8 cellular contexts compared by ENCODE assay signal in the genomic region with DNA sequence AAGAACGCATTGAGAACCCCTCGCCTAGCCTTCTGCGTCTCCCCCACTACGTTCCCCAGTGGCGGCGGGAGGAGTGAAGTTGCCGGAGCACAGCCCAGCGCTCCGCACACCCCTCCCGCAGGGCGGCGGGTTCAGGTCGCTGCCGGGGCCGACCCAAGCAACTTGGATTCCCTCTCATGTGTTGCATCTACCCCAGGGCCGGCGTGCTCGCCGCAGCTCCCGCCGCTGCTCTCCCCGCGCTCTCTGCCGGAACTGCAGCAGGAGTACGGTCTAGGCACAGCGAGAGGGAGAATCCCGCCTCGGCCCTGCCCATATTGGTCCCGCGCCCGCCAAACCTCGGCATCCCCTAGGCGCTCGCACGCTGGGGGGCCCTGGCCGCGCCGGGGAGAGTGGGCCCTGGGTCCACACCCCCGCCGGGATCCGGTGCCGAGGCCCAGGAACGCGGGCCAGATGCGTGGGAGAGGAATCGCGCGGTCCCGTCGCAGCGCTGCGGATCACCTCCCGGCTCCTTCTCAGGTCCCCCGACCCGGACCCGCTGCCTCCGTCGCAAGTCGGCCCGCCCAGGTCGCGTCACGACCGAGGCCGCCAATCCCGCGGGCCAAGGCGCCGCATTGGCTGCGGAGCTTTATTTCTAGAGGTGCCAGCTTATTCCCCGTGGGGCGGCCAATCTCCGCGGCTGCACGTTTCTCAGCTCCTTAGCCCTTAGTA. TPM values are rescaled to one million over a fixed set of nuclear protein-coding genes. Genes with fewer than 3 reads are reported as not detected.
DNase-seq lines count a peak whose midpoint lies in the region; ATAC-seq and TF ChIP-seq lines count a peak whose summit lies in the region.

No MANE protein-coding gene starts in this region.

- H3K9me3 Mint-ChIP-seq in CD4-positive, alpha-beta memory T cell, result peaks cover 0 to 2% (median 0%) of the 10 kb centered on the region in 8 donors

- POLR2A ChIA-PET in CD4-positive, alpha-beta memory T cell (lab: Charles Lee; ENCODE audit: partially characterized antibody), result interaction anchor here (0.8 to 6.9 kb wide), 27 partner anchors 8 to 1000 kb away, joined by 3 to 189 read pairs (median 5); partner anchors contain the start of genes CROT, DBF4, DMTF1 and ELAPOR2

- no peaks in the 10 kb centered on the region for H3K36me3 ChIP-seq in CD4-positive, alpha-beta memory T cell (ENCODE audit: insufficient read depth, low read length)
- H3K36me3 ChIP-seq in mucosa of stomach (ENCODE audit: control insufficient read depth, insufficient read depth, low read length), result no peaks in the 10 kb centered on the region

- peak overlapping the region; percentile 84 for H3K9ac ChIP-seq in mucosa of stomach (ENCODE audit: low read length)

- H3K4me1 ChIP-seq in CD4-positive, alpha-beta memory T cell (ENCODE audit: insufficient read depth, low read length), result peaks cover 39% of the 10 kb centered on the region
- peaks cover 6% of the 10 kb centered on the region for H3K4me1 ChIP-seq in mucosa of stomach (ENCODE audit: control insufficient read depth, insufficient read depth, low read length)

- H3K4me3 ChIP-seq in CD4-positive, alpha-beta memory T cell (ENCODE audit: low read length in 2 of 2), result peak overlapping the region; percentile 83 to 99
- peak overlapping the region; percentile 83 for H3K4me3 ChIP-seq in epithelial cell of proximal tubule (ENCODE audit: low read depth, low read length)
- peak overlapping the region; percentile 87 for H3K4me3 ChIP-seq in mucosa of stomach (ENCODE audit: low read length)

- H3K27me3 ChIP-seq in CD4-positive, alpha-beta memory T cell (ENCODE audit: insufficient read depth, low read length), result no peaks in the 10 kb centered on the region
- H3K27me3 ChIP-seq in mucosa of stomach (ENCODE audit: control insufficient read depth, insufficient read depth, low read length), result peaks cover 7% of the 10 kb centered on the region

- no peaks in the 10 kb centered on the region for H3K9me3 ChIP-seq in CD4-positive, alpha-beta memory T cell (ENCODE audit: control insufficient read depth in 1 of 2, low read length in 2 of 2)
- H3K9me3 ChIP-seq in mucosa of stomach (ENCODE audit: control insufficient read depth, low read length), result no peaks in the 10 kb centered on the region

- H3K27ac ChIP-seq in CD4-positive, alpha-beta memory T cell (ENCODE audit: low read depth, low read length), result peak overlapping the region; percentile 92

- DNase-seq in CD4-positive, alpha-beta memory T cell, result peak; percentile 82 to 87 (median 84)
- DNase-seq in NOMO-1 (lab: John Stamatoyannopoulos, UW; ENCODE audit: unreplicated experiment in 2 of 2), result peak; percentile 91 to 95
- peak; percentile 84 for DNase-seq in activated T-cell treated with anti-CD3 and anti-CD28 coated beads for 48 hours (ENCODE audit: low read depth)
- no peak for DNase-seq in epithelial cell of proximal tubule (ENCODE audit: low read depth)
- DNase-seq in stimulated activated CD8-positive, alpha-beta memory T cell treated with anti-CD3 and anti-CD28 coated beads, Interleukin-4, amount 100 ng/mL, for 48 hours, result peak; percentile 87

- H3K36me3 Mint-ChIP-seq in CD4-positive, alpha-beta memory T cell, result peaks cover 0 to 31% of the 10 kb centered on the region in 2 donors

- peaks cover 24 to 57% (median 34%) of the 10 kb centered on the region in 4 donors for H3K4me1 Mint-ChIP-seq in CD4-positive, alpha-beta memory T cell

- peak overlapping the region; percentile 97 to 100 (median 99) for H3K4me3 Mint-ChIP-seq in CD4-positive, alpha-beta memory T cell

- CTCF ChIA-PET in CD4-positive, alpha-beta memory T cell (lab: Charles Lee; ENCODE audit: partially characterized antibody), result interaction anchor here (1.2 to 3.2 kb wide), 12 partner anchors 8 to 72 kb away, joined by 3 to 13 read pairs (median 6); partner anchors contain the start of gene DMTF1

- no peak for TF ChIP-seq CTCF in epithelial cell of proximal tubule (conservative IDR thresholded peaks at IDR 0.05; ENCODE audit: low read depth, low read length)

- H3K27me3 Mint-ChIP-seq in CD4-positive, alpha-beta memory T cell, result peaks cover 0 to 1% of the 10 kb centered on the region in 2 donors

- H3K27ac Mint-ChIP-seq in CD4-positive, alpha-beta memory T cell, result peak overlapping the region; percentile 98 to 100 (median 99)

- intact Hi-C loops in CD4-positive, alpha-beta memory T cell (cut with micrococcal nuclease), result loop anchor here (1.0 kb wide), 1 partner anchor 125 kb away; the partner anchor contains the start of gene CROT

- peak; percentile 31 for ATAC-seq in GM19438 (IDR thresholded peaks at IDR 0.05; ENCODE audit: low read depth, unreplicated experiment)
- ATAC-seq in HG03558 (IDR thresholded peaks at IDR 0.05; ENCODE audit: extremely low read depth, unreplicated experiment), result peak; percentile 18

RNA-seq across cellular contexts. Expression of gene TMEM243, which starts 0.6 kb away (rescaled TPM):
- total RNA-seq in CD4-positive, alpha-beta memory T cell, result 100 to 1,000 TPM; 103 to 105 TPM
- 10 to 100 TPM; 81.3 to 90.4 TPM for polyA plus RNA-seq in CD4-positive, alpha-beta memory T cell
- 36.2 and 37.3 TPM in 2 replicates for total RNA-seq in epithelial cell of proximal tubule
